In the genomic region with DNA sequence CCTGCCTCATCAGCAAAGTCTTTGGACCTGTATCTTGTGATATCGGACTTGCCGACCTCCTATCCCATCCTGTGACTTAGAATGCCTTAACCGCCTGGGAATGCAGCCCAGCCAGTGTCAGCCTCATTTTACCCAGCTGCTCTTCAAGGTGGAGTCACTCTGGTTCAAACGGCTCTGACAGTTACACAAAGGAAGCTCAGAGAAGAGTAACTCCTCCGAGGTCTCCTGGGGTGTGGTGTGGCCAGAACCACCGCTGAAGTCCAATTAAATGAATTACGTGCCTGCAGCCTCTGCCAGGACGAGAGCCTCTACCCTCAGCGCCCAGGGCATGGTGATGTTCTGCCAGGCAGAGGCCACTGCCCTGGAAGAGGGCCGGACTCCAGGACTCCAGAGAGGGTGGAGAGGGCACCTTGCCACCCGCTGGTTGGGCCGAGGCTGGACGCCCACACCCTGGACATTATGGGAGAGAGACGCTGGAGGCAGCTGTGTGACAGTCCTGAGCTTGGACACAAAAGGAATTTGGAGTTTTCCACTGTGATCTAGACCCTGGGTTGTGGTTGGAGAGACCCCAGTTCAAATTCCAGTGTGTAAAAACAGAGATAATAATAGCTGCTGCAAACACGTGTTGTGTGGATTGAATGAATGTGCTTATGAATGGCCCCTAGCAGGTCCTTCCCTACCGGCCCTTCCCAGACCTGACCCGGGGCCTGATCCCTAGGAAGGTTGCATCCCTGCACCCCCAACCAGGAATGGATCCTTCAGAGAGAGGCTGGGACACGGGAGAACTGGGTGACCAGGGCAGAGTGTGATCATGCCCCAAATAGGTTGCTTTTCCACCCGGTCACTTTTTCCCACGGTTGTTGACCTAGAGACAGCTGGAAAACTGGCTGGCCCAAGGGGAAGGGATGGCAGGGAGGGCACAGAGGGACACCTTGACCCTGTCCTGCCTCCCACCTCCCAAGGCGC, we compare ENCODE assay signal across 11 cellular contexts.
"Had no signal": no experiment of that assay in that cellular context is flagged by ENCODE, and none has a peak within 500 bp of the region (broad histone marks: within the 10 kb centered on the region; RNA-seq: fewer than 3 reads in every experiment).

No MANE protein-coding gene starts in this region.

- H3K36me3 Mint-ChIP-seq: activated naive CD8-positive, alpha-beta T cell treated with anti-CD3 and anti-CD28 coated beads, Interleukin-2, amount 10 ng/mL, durations not matched to agents 7 days and 5 days; mesothelial cell of epicardium had no signal

- H3K36me3 ChIP-seq: heart left ventricle had no signal

- H3K27ac Mint-ChIP-seq: activated naive CD8-positive, alpha-beta T cell treated with anti-CD3 and anti-CD28 coated beads, Interleukin-2, amount 10 ng/mL, durations not matched to agents 7 days and 5 days; mesothelial cell of epicardium; naive thymus-derived CD4-positive, alpha-beta T cell had no signal

- H3K4me3 ChIP-seq: lung had no signal

- DNase-seq: activated naive CD4-positive, alpha-beta T cell; activated naive CD8-positive, alpha-beta T cell treated with anti-CD3 and anti-CD28 coated beads, Interleukin-2, amount 10 ng/mL, durations not matched to agents 7 days and 5 days; activated T-cell treated with anti-CD3 and anti-CD28 coated beads for 4 hours; foreskin melanocyte; naive thymus-derived CD4-positive, alpha-beta T cell; stimulated activated CD4-positive, alpha-beta T cell treated with anti-CD3 and anti-CD28 coated beads, Interleukin-1b, Interleukin-23, amount 100 ng/mL, for 48 hours had no signal

- H3K4me3 Mint-ChIP-seq: activated naive CD8-positive, alpha-beta T cell treated with anti-CD3 and anti-CD28 coated beads, Interleukin-2, amount 10 ng/mL, durations not matched to agents 7 days and 5 days; mesothelial cell of epicardium; naive thymus-derived CD4-positive, alpha-beta T cell had no signal

- ATAC-seq: activated CD4-positive, CD25-positive, alpha-beta regulatory T cell treated with anti-CD3 and anti-CD28 coated beads, Interleukin-2, amount 50 U/mL, for 24 hours; heart left ventricle; naive thymus-derived CD4-positive, alpha-beta T cell had no signal

- H3K27ac ChIP-seq: epithelial cell of prostate, heart left ventricle had no signal

- H3K27me3 ChIP-seq: heart left ventricle had no signal
